ENCODE assay signal across 17 cellular contexts in genomic region chr19:51750381-51751124, GRCh38. TPM values are rescaled to one million over a fixed set of nuclear protein-coding genes. Genes with fewer than 3 reads are reported as not detected.
DNase-seq lines count a peak whose midpoint lies in the region; TF ChIP-seq lines count a peak whose summit lies in the region.
"Had no signal": no experiment of that assay in that cellular context is flagged by ENCODE, and none has a peak within 500 bp of the region (broad histone marks: within the 10 kb centered on the region; RNA-seq: fewer than 3 reads in every experiment).

No MANE protein-coding gene starts in this region.

- no peaks in the 10 kb centered on the region for H3K9me3 ChIP-seq in ovary
- H3K9me3 ChIP-seq: adrenal gland, gastrocnemius medialis, suprapubic skin had no signal

- H3K4me1 ChIP-seq in ovary (ENCODE audit: insufficient read depth), result no peaks in the 10 kb centered on the region
- H3K4me1 ChIP-seq: adrenal gland, gastrocnemius medialis, suprapubic skin had no signal

- WGBS in ovary, 3 donors, result 74 to 82% (median 79%) methylated on average over 8 of the region's 8 CpGs

- H3K27ac ChIP-seq in substantia nigra (ENCODE audit: low read depth, low read length, poor library complexity, severe bottlenecking) (peak overlapping the region; percentile 21), ovary (no peak overlapping the region)
- H3K27ac ChIP-seq: gastrocnemius medialis, suprapubic skin had no signal

- intact Hi-C loops in ovary (cut with DNase I), result no loop called here

- H3K36me3 ChIP-seq in ovary, result no peaks in the 10 kb centered on the region
- H3K36me3 ChIP-seq: adrenal gland, gastrocnemius medialis, suprapubic skin had no signal

- H3K4me3 ChIP-seq in ovary, result no peak overlapping the region
- H3K4me3 ChIP-seq: suprapubic skin had no signal

- no peaks in the 10 kb centered on the region for H3K27me3 ChIP-seq in ovary
- H3K27me3 ChIP-seq: adrenal gland, gastrocnemius medialis had no signal

- TF ChIP-seq POLR2A in ovary (IDR thresholded peaks at IDR 0.05), result no peak

- DNase-seq in H4 (ENCODE audit: low spot score), result peak; percentile 56
- peak; percentile 96 for DNase-seq in amniotic epithelial cell (ENCODE audit: low read depth)
- DNase-seq in iris pigment epithelial cell (ENCODE audit: low read depth), result peak; percentile 28
- no peak for DNase-seq in substantia nigra (lab: John Stamatoyannopoulos, UW)
- no peak for DNase-seq in ovary
- DNase-seq in AG08396 (ENCODE audit: low spot score), result no peak
- no peak for DNase-seq in GF-D8 (lab: John Stamatoyannopoulos, UW)
- DNase-seq: activated CD8-positive, alpha-beta T cell treated with anti-CD3 and anti-CD28 coated beads for 36 hours; adrenal gland; cerebellar nuclear complex; gastrocnemius medialis; left ventricle myocardium superior; NCI-H1417 had no signal

- TF ChIP-seq CTCF in ovary (IDR thresholded peaks at IDR 0.05), result no peak

- no peak for TF ChIP-seq EP300 in ovary (IDR thresholded peaks at IDR 0.05)

RNA-seq across cellular contexts. Expression of gene FPR1, which starts 1.1 kb away (rescaled TPM):
- total RNA-seq in H4 (2014; rRNA removed; shearing (Covaris generic)), result 2.5 and 3.0 TPM in 2 replicates
- total RNA-seq in ovary, result 10 to 100 TPM in 1 of 7 donors, 1 to 10 TPM in 6; 1.8 to 18.2 (median 3.6) TPM
- 10 to 100 TPM in 1 of 2 donors, 1 to 10 TPM in 1; 1.1 to 11.0 TPM for polyA plus RNA-seq in ovary
- total RNA-seq: activated CD8-positive, alpha-beta T cell treated with anti-CD3 and anti-CD28 coated beads for 36 hours; activated T-helper 1 cell treated with anti-CD3 and anti-CD28 coated beads, Interleukin-12 subunit alpha, Interleukin-12 subunit beta, Interleukin-2, Interleukin-4 antibody, amounts not matched to agents 30 ng/mL and 10 ng/mL and 1 ng/mL, durations not matched to agents 14 hours and 24 hours and 36 hours; T-helper 1 cell treated with Interleukin-12 subunit alpha and Interleukin-12 subunit beta and Interleukin-4 antibody, amounts not matched to agents 30 ng/mL and 1 ng/mL, for 36 hours had no signal
- polyA plus RNA-seq: neural cell had no signal

RNA-seq across cellular contexts. Expression of gene FPR2, which starts 10.4 kb away (rescaled TPM):
- 0.23 TPM in 1 of 2 replicates, not detected in the other for total RNA-seq in H4 (2014; rRNA removed; shearing (Covaris generic))
- total RNA-seq in ovary, result 1 to 10 TPM in 3 of 7 donors, under 1 TPM in 4; 0.23 to 2.4 (median 0.95) TPM
- 1 to 10 TPM in 1 of 2 donors, under 1 TPM in 1; 0.21 to 1.1 TPM for polyA plus RNA-seq in ovary
- total RNA-seq: activated CD8-positive, alpha-beta T cell treated with anti-CD3 and anti-CD28 coated beads for 36 hours; activated T-helper 1 cell treated with anti-CD3 and anti-CD28 coated beads, Interleukin-12 subunit alpha, Interleukin-12 subunit beta, Interleukin-2, Interleukin-4 antibody, amounts not matched to agents 30 ng/mL and 10 ng/mL and 1 ng/mL, durations not matched to agents 14 hours and 24 hours and 36 hours; T-helper 1 cell treated with Interleukin-12 subunit alpha and Interleukin-12 subunit beta and Interleukin-4 antibody, amounts not matched to agents 30 ng/mL and 1 ng/mL, for 36 hours had no signal
- polyA plus RNA-seq: neural cell had no signal

RNA-seq across cellular contexts. Expression of gene HAS1, which starts 26.8 kb away (rescaled TPM):
- not detected in 2 replicates for total RNA-seq in H4 (2014; rRNA removed; shearing (Covaris generic))
- 100 to 1,000 TPM in 1 of 7 donors, 10 to 100 TPM in 3, 1 to 10 TPM in 3; 1.8 to 385 (median 15.3) TPM for total RNA-seq in ovary
- 1 to 10 TPM; 1.0 to 7.5 TPM for polyA plus RNA-seq in ovary
- total RNA-seq: activated CD8-positive, alpha-beta T cell treated with anti-CD3 and anti-CD28 coated beads for 36 hours; activated T-helper 1 cell treated with anti-CD3 and anti-CD28 coated beads, Interleukin-12 subunit alpha, Interleukin-12 subunit beta, Interleukin-2, Interleukin-4 antibody, amounts not matched to agents 30 ng/mL and 10 ng/mL and 1 ng/mL, durations not matched to agents 14 hours and 24 hours and 36 hours; T-helper 1 cell treated with Interleukin-12 subunit alpha and Interleukin-12 subunit beta and Interleukin-4 antibody, amounts not matched to agents 30 ng/mL and 1 ng/mL, for 36 hours had no signal
- polyA plus RNA-seq: neural cell had no signal

RNA-seq across cellular contexts. Expression of gene FPR3, which starts 44.4 kb away (rescaled TPM):
- 0.62 and 0.64 TPM in 2 replicates for total RNA-seq in H4 (2014; rRNA removed; shearing (Covaris generic))
- 1 to 10 TPM; 1.5 to 4.5 (median 3.5) TPM for total RNA-seq in ovary
- polyA plus RNA-seq in ovary, result 10 to 100 TPM in 1 of 2 donors, 1 to 10 TPM in 1; 1.9 to 20.5 TPM
- total RNA-seq: activated CD8-positive, alpha-beta T cell treated with anti-CD3 and anti-CD28 coated beads for 36 hours; activated T-helper 1 cell treated with anti-CD3 and anti-CD28 coated beads, Interleukin-12 subunit alpha, Interleukin-12 subunit beta, Interleukin-2, Interleukin-4 antibody, amounts not matched to agents 30 ng/mL and 10 ng/mL and 1 ng/mL, durations not matched to agents 14 hours and 24 hours and 36 hours; T-helper 1 cell treated with Interleukin-12 subunit alpha and Interleukin-12 subunit beta and Interleukin-4 antibody, amounts not matched to agents 30 ng/mL and 1 ng/mL, for 36 hours had no signal
- polyA plus RNA-seq: neural cell had no signal

RNA-seq across cellular contexts. Expression of gene SPACA6, which starts 57.4 kb away (rescaled TPM):
- total RNA-seq in H4 (2014; rRNA removed; shearing (Covaris generic)), result 4.2 and 8.2 TPM in 2 replicates
- 10 to 100 TPM; 30.3 to 93.2 (median 50.3) TPM for total RNA-seq in ovary
- polyA plus RNA-seq in ovary, result 10 to 100 TPM in 1 of 2 donors, 1 to 10 TPM in 1; 6.4 to 27.4 TPM

Comparison
In these comparisons a context has a peak if more than half of its experiments do, and no peak if none do; other contexts are left out.
1. DNase-seq: peak in H4 (single experiment), amniotic epithelial cell (single experiment) and iris pigment epithelial cell (single experiment); none in substantia nigra (0 of 49), ovary (0 of 5), AG08396 (single experiment) and GF-D8 (single experiment).